ENCODE assay signal across 22 cellular contexts in the genomic region with DNA sequence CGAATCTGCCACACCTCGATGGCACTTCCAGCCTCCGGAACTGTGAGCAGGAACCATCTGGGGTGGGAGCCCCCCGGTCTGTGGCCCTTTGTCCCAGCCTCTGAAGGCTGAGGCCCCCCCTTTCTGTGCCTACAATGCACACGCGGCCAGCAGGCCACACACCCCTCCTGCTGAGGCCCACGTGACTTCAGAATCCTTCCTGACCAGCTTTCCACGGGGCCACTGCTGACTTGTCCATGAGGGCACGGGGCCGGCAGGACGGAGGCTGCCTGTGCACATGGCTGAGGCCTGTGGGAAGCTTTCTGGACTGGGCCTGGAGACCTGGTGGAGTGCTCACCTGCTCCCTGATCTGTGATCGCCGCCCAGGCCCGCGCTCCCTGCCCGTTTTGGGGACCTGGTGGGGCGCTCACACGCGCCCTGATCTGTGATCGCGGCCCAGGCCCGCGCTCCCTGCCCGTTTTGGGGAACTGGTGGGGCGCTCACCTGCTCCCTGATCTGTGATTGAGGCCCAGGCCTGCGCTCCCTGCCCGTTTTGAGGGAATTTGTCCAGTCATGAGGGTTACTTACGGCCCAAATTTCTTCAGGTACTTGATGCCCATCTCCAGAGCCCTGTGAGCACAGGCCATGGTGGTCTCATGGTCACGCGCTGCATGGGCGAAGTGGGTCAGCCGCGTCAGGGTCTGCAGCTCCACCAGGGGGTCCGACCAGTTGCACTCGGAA. TPM values are rescaled to one million over a fixed set of nuclear protein-coding genes. Genes with fewer than 3 reads are reported as not detected.
"Had no signal": no experiment of that assay in that cellular context is flagged by ENCODE, and none has a peak within 500 bp of the region (broad histone marks: within the 10 kb centered on the region; RNA-seq: fewer than 3 reads in every experiment).

No MANE protein-coding gene starts in this region.

- H3K27me3 ChIP-seq: body of pancreas, colonic mucosa, foreskin keratinocyte, tibial nerve, uterus had no signal

- ATAC-seq: body of pancreas, foreskin keratinocyte, mucosa of descending colon had no signal

- H3K36me3 Mint-ChIP-seq: activated naive CD8-positive, alpha-beta T cell treated with anti-CD3 and anti-CD28 coated beads for 36 hours; naive B cell had no signal

- H3K4me3 ChIP-seq: body of pancreas, colonic mucosa, mucosa of descending colon, tibial nerve, uterus had no signal

- H3K4me3 Mint-ChIP-seq: activated naive CD8-positive, alpha-beta T cell treated with anti-CD3 and anti-CD28 coated beads for 36 hours; activated T-helper 1 cell treated with anti-CD3 and anti-CD28 coated beads, Interleukin-12 subunit alpha, Interleukin-12 subunit beta, Interleukin-2, Interleukin-4 antibody, amounts not matched to agents 30 ng/mL and 10 ng/mL and 1 ng/mL, durations not matched to agents 14 hours and 24 hours and 36 hours; endodermal cell; naive B cell; stimulated activated naive CD8-positive, alpha-beta T cell treated with anti-CD3 and anti-CD28 coated beads, Interleukin-15, Interleukin-2, amounts not matched to agents 100 ng/mL and 50 ng/mL, for 24 hours had no signal

- H3K9me3 Mint-ChIP-seq: activated naive CD8-positive, alpha-beta T cell treated with anti-CD3 and anti-CD28 coated beads for 36 hours; activated T-helper 1 cell treated with anti-CD3 and anti-CD28 coated beads, Interleukin-12 subunit alpha, Interleukin-12 subunit beta, Interleukin-2, Interleukin-4 antibody, amounts not matched to agents 30 ng/mL and 10 ng/mL and 1 ng/mL, durations not matched to agents 14 hours and 24 hours and 36 hours; endodermal cell; stimulated activated naive CD8-positive, alpha-beta T cell treated with anti-CD3 and anti-CD28 coated beads, Interleukin-15, Interleukin-2, amounts not matched to agents 100 ng/mL and 50 ng/mL, for 24 hours had no signal

- H3K27ac ChIP-seq: body of pancreas, colonic mucosa, epithelial cell of prostate, foreskin keratinocyte, parathyroid adenoma, tibial nerve, uterus, VCaP had no signal

- H3K36me3 ChIP-seq: colonic mucosa, tibial nerve, uterus had no signal

- H3K9me3 ChIP-seq: colonic mucosa, mucosa of descending colon, uterus had no signal

- H3K4me1 ChIP-seq: body of pancreas, colonic mucosa, parathyroid adenoma, uterus had no signal

- DNase-seq: activated CD4-positive, alpha-beta T cell treated with anti-CD3 and anti-CD28 coated beads, Interleukin-2, amount 50 U/mL, for 4 hours; activated gamma-delta T cell treated with Interleukin-2 at 50 U/mL for 16 hours; activated naive CD8-positive, alpha-beta T cell treated with anti-CD3 and anti-CD28 coated beads for 36 hours; activated T-cell treated with anti-CD3 and anti-CD28 coated beads for 4 hours; central memory CD4-positive, alpha-beta T cell; colonic mucosa; endodermal cell; foreskin keratinocyte; glutamatergic neuron; mesenchymal stem cell; naive B cell; uterus had no signal

- H3K9ac ChIP-seq: parathyroid adenoma had no signal

- H3K27ac Mint-ChIP-seq: activated naive CD8-positive, alpha-beta T cell treated with anti-CD3 and anti-CD28 coated beads for 36 hours; activated T-helper 1 cell treated with anti-CD3 and anti-CD28 coated beads, Interleukin-12 subunit alpha, Interleukin-12 subunit beta, Interleukin-2, Interleukin-4 antibody, amounts not matched to agents 30 ng/mL and 10 ng/mL and 1 ng/mL, durations not matched to agents 14 hours and 24 hours and 36 hours; endodermal cell; naive B cell; stimulated activated naive CD8-positive, alpha-beta T cell treated with anti-CD3 and anti-CD28 coated beads, Interleukin-15, Interleukin-2, amounts not matched to agents 100 ng/mL and 50 ng/mL, for 24 hours had no signal

RNA-seq across cellular contexts. Expression of a gene that starts 34.3 kb away (rescaled TPM):
- total RNA-seq: activated T-helper 1 cell treated with anti-CD3 and anti-CD28 coated beads, Interleukin-12 subunit alpha, Interleukin-12 subunit beta, Interleukin-2, Interleukin-4 antibody, amounts not matched to agents 30 ng/mL and 10 ng/mL and 1 ng/mL, durations not matched to agents 14 hours and 24 hours and 36 hours; skeletal muscle tissue; T-helper 1 cell treated with Interleukin-12 subunit alpha and Interleukin-12 subunit beta and Interleukin-4 antibody, amounts not matched to agents 30 ng/mL and 1 ng/mL, for 36 hours had no signal
